1 cellular context compared by ENCODE assay signal in the genomic region with DNA sequence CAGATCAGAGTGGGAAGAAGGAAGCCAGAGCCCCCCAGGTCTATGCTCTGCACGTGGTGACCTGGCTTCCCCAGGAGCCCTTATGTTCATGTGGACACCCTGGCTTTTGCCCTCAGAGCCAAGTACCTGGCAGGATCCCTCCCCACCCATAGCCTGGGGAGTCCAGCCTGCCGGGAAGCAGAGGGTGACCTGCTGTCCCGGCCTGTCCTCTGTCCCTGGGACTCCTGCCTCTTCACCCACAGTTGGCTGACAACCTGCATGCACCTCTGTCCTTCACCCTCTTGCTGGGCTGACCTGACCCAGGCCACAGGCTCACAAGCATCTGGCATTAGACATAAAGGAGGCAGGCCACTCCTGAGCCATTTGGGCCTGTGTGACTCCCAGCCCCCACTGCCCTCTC.
TF ChIP-seq lines count a peak whose summit lies in the region.

No MANE protein-coding gene starts in this region.

TF ChIP-seq in H1, 55 proteins besides CTCF, POLR2A, EP300 and RAD21:
- no peak for TF ChIP-seq TEAD4 (IDR thresholded peaks at IDR 0.05; ENCODE audit: low read depth, low read length)
- TF ChIP-seq CHD2 (IDR thresholded peaks at IDR 0.05; ENCODE audit: low read length) = no peak
- no peak for TF ChIP-seq EZH2 (IDR thresholded peaks at IDR 0.05; ENCODE audit: low read depth, low read length, severe bottlenecking)
- no peak for TF ChIP-seq CBX5 (IDR thresholded peaks at IDR 0.05; ENCODE audit: low read depth, low read length)
- TF ChIP-seq, protein P1, sequence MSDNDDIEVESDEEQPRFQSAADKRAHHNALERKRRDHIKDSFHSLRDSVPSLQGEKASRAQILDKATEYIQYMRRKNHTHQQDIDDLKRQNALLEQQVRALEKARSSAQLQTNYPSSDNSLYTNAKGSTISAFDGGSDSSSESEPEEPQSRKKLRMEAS (IDR thresholded peaks at IDR 0.05) = no peak
- TF ChIP-seq SIRT6 (IDR thresholded peaks at IDR 0.05; ENCODE audit: low read length) = no peak
- TF ChIP-seq ASH2L (IDR thresholded peaks at IDR 0.05; ENCODE audit: low read length) = no peak
- TF ChIP-seq GABPA (IDR thresholded peaks at IDR 0.05; ENCODE audit: borderline replicate concordance, insufficient read depth, low read length) = no peak
- TF ChIP-seq ATF3 (IDR thresholded peaks at IDR 0.05; ENCODE audit: insufficient read depth, low read depth, low read length) = no peak
- no peak for TF ChIP-seq KDM5A (IDR thresholded peaks at IDR 0.05; ENCODE audit: low read length)
- TF ChIP-seq SUZ12 (IDR thresholded peaks at IDR 0.05; ENCODE audit: low read length) = no peak
- TF ChIP-seq RXRA (IDR thresholded peaks at IDR 0.05; ENCODE audit: insufficient read depth, low read depth, low read length) = no peak
- no peak for TF ChIP-seq CHD7 (IDR thresholded peaks at IDR 0.05; ENCODE audit: insufficient replicate concordance, low read length)
- no peak for TF ChIP-seq SAP30 (IDR thresholded peaks at IDR 0.05; ENCODE audit: insufficient read depth, insufficient replicate concordance, low read length)
- TF ChIP-seq NANOG (IDR thresholded peaks at IDR 0.05; ENCODE audit: insufficient read depth, low read depth, low read length, poor library complexity, severe bottlenecking) = no peak
- no peak for TF ChIP-seq JUN (IDR thresholded peaks at IDR 0.05; ENCODE audit: low read depth, low read length)
- no peak for TF ChIP-seq JUND (IDR thresholded peaks at IDR 0.05; ENCODE audit: low read length)
